8 cellular contexts compared by ENCODE assay signal in the genomic region with DNA sequence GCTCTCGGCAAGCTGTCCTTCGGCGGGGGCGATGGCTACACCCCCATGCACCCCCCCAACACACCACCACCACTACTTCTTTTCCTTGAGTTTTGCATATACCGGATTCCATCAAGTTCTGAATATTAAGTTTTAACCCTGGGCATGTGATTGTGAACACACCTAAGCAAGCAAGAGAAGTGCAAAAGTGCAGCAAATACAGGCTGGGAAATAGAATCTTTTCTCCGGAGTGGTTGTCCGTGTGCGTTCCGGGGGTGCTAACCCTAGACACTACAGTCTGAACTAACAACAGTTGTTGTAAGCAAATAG. TPM values are rescaled to one million over a fixed set of nuclear protein-coding genes. Genes with fewer than 3 reads are reported as not detected.
A peak's percentile ranks its signal among the peaks of the same experiment; 100 is the strongest.
DNase-seq lines count a peak whose midpoint lies in the region; ATAC-seq and TF ChIP-seq lines count a peak whose summit lies in the region.

No MANE protein-coding gene starts in this region.

- DNase-seq in heart right ventricle (no peak), Right ventricle myocardium superior (no peak), cerebellar cortex (ENCODE audit: low spot score) (peak; percentile 20), mucosa of descending colon (no peak), NCI-H146 (lab: John Stamatoyannopoulos, UW) (no peak)
- no peak for DNase-seq in stimulated activated CD4-positive, alpha-beta T cell treated with anti-CD3 and anti-CD28 coated beads, Interleukin-15, amount 100 ng/mL, for 24 hours
- no peak for DNase-seq in stimulated activated CD4-positive, alpha-beta T cell treated with anti-CD3 and anti-CD28 coated beads, Interleukin-4, amount 100 ng/mL, for 4 hours

- peak overlapping the region; percentile 46 to 76 (median 69) for H3K4me3 ChIP-seq in heart right ventricle
- H3K4me3 ChIP-seq in mucosa of descending colon = peak overlapping the region; percentile 21

- 11 to 15% methylated on average over 9 of the region's 9 CpGs for WGBS in heart right ventricle, 2 donors

- no peaks in the 10 kb centered on the region for H3K9me3 ChIP-seq in heart right ventricle
- no peaks in the 10 kb centered on the region for H3K9me3 ChIP-seq in mucosa of descending colon

- H3K27ac ChIP-seq in heart right ventricle = peak overlapping the region in 3 of 10 donors; percentile 28 to 74 (median 64)

- intact Hi-C loops in heart right ventricle (cut with DNase I) (loop anchor here in 8 of 10 donors (1.0 to 10.0 kb wide), 9 partner anchors 126 to 344 kb away; a partner anchor contains a TSS), Right ventricle myocardium superior (cut with DNase I) (loop anchor here (10.0 kb wide), 1 partner anchor 176 kb away; no protein-coding TSS in a partner anchor), mucosa of descending colon (cut with DNase I, micrococcal nuclease) (loop anchor here in 1 of 2 donors (2.0 kb wide), 1 partner anchor 130 kb away; no protein-coding TSS in a partner anchor)

- peaks cover 0 to 42% (median 0%) of the 10 kb centered on the region in 7 donors for H3K27me3 ChIP-seq in heart right ventricle

- ATAC-seq in heart right ventricle (peak in 2 of 8 donors; percentile 3 to 15), Right ventricle myocardium superior (ENCODE audit: poor library complexity) (no peak), mucosa of descending colon (peak; percentile 2), HG03460 (IDR thresholded peaks at IDR 0.05; ENCODE audit: unreplicated experiment) (no peak)

- TF ChIP-seq CTCF in heart right ventricle (IDR thresholded peaks at IDR 0.05) (no peak), mucosa of descending colon (IDR thresholded peaks at IDR 0.05) (no peak)

- H3K4me1 ChIP-seq in heart right ventricle (peaks cover 0 to 47% (median 18%) of the 10 kb centered on the region in 9 donors), mucosa of descending colon (ENCODE audit: low read depth) (no peaks in the 10 kb centered on the region)

- H3K36me3 ChIP-seq in heart right ventricle = no peaks in the 10 kb centered on the region
- no peaks in the 10 kb centered on the region for H3K36me3 ChIP-seq in mucosa of descending colon (ENCODE audit: low read depth)

RNA-seq across cellular contexts. Expression of a gene that starts 0.6 kb away (rescaled TPM):
- total RNA-seq in heart right ventricle (10 to 100 TPM in 4 of 10 donors, 1 to 10 TPM in 6; 3.3 to 32.9 (median 7.4) TPM), Right ventricle myocardium superior (4.1 TPM), mucosa of descending colon (100 to 1,000 TPM in 2 of 3 donors, 10 to 100 TPM in 1; 75.0 to 128 (median 122) TPM)
- 10 to 100 TPM in 1 of 2 donors, 1 to 10 TPM in 1; 3.3 to 16.2 TPM for polyA plus RNA-seq in heart right ventricle
